In the genomic region with DNA sequence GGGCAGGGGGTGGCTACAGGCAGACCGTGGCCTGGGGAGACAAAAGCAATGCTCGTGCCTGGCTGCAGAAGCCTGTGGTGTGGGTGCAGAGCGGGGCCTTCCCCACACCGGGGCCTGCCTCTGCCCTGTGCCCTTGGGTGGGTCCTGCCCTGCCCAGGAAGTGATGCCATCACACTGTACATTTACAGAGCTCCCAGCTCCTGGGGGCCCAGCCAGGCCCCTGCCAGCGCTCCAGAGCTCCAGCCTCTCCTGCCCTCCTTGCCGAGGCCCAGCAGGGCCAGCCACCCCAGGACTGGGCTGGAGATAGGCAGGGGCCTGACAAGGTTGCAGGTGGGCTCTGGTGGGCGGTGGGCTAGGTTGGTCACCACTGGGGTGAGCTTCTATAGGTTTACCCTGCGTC, we compare ENCODE assay signal across 8 cellular contexts. TPM values are rescaled to one million over a fixed set of nuclear protein-coding genes. Genes with fewer than 3 reads are reported as not detected.
DNase-seq lines count a peak whose midpoint lies in the region; ATAC-seq and TF ChIP-seq lines count a peak whose summit lies in the region.

No MANE protein-coding gene starts in this region.

- TF ChIP-seq CTCF in Peyer's patch (IDR thresholded peaks at IDR 0.05) (no peak), esophagus muscularis mucosa (IDR thresholded peaks at IDR 0.05) (no peak), gastrocnemius medialis (IDR thresholded peaks at IDR 0.05 in 4 of 5, conservative IDR thresholded peaks at IDR 0.05 in 1 of 5) (no peak)

- peaks cover 0 to 15% (median 9%) of the 10 kb centered on the region in 4 donors for H3K4me1 ChIP-seq in Peyer's patch
- peaks cover 16 to 25% (median 23%) of the 10 kb centered on the region in 4 donors for H3K4me1 ChIP-seq in esophagus muscularis mucosa
- H3K4me1 ChIP-seq in gastrocnemius medialis: peaks cover 4 to 18% of the 10 kb centered on the region in 2 donors

- peak; percentile 25 for ATAC-seq in GM19395 (IDR thresholded peaks at IDR 0.05; ENCODE audit: unreplicated experiment)
- no peak for ATAC-seq in gastrocnemius medialis
- ATAC-seq in HG03039 (IDR thresholded peaks at IDR 0.05; ENCODE audit: unreplicated experiment): no peak

- TF ChIP-seq POLR2A in Peyer's patch (IDR thresholded peaks at IDR 0.05): no peak
- no peak for TF ChIP-seq POLR2A in esophagus muscularis mucosa (IDR thresholded peaks at IDR 0.05; ENCODE audit: low read depth)
- TF ChIP-seq POLR2A in gastrocnemius medialis (IDR thresholded peaks at IDR 0.05): no peak

- no CpG with 5 or more reads among the region's 8 CpGs for WGBS in esophagus muscularis mucosa

- H3K4me3 ChIP-seq in Peyer's patch: peak overlapping the region; percentile 40 to 59 (median 54)
- peak overlapping the region; percentile 51 to 65 (median 52) for H3K4me3 ChIP-seq in esophagus muscularis mucosa
- H3K4me3 ChIP-seq in gastrocnemius medialis: peak overlapping the region; percentile 58 to 69 (median 64)

- in situ Hi-C loops in gastrocnemius medialis (cut with MboI; ENCODE audit: low sequenced_read_pairs in 4 of 4): loop anchor here in 1 of 4 donors (25.0 kb wide), 1 partner anchor 249 kb away; no protein-coding TSS in a partner anchor

- no peaks in the 10 kb centered on the region for H3K27me3 ChIP-seq in Peyer's patch
- H3K27me3 ChIP-seq in esophagus muscularis mucosa: no peaks in the 10 kb centered on the region
- H3K27me3 ChIP-seq in gastrocnemius medialis: no peaks in the 10 kb centered on the region

- DNase-seq in Peyer's patch (peak in 1 of 3 donors; percentile 59), esophagus muscularis mucosa (ENCODE audit: extremely low spot score) (no peak), gastrocnemius medialis (no peak), HK-2 (ENCODE audit: unreplicated experiment) (no peak), NCI-H2196 treated with DMSO at 0.1 percent for 48 hours (lab: John Stamatoyannopoulos, UW; ENCODE audit: unreplicated experiment) (no peak)
- no peak for DNase-seq in activated effector memory CD4-positive, alpha-beta T cell treated with anti-CD3 and anti-CD28 coated beads, Interleukin-2, amount 50 U/mL, for 16 hours

- peak overlapping the region; percentile 59 to 81 (median 77) for H3K27ac ChIP-seq in Peyer's patch
- peak overlapping the region; percentile 72 to 83 (median 78) for H3K27ac ChIP-seq in esophagus muscularis mucosa (replicated peaks in 1 of 4)
- peak overlapping the region; percentile 79 to 87 (median 83) for H3K27ac ChIP-seq in gastrocnemius medialis

- H3K36me3 ChIP-seq in Peyer's patch (no peaks in the 10 kb centered on the region), esophagus muscularis mucosa (no peaks in the 10 kb centered on the region), gastrocnemius medialis (no peaks in the 10 kb centered on the region)

- H3K9me3 ChIP-seq in Peyer's patch (peaks cover 0 to 6% (median 0%) of the 10 kb centered on the region in 4 donors), esophagus muscularis mucosa (no peaks in the 10 kb centered on the region), gastrocnemius medialis (no peaks in the 10 kb centered on the region)

- intact Hi-C loops in esophagus muscularis mucosa (cut with DNase I) (loop anchor here (5.0 to 10.0 kb wide), 4 partner anchors 44 to 259 kb away; a partner anchor contains a TSS), gastrocnemius medialis (cut with DNase I; ENCODE audit: low total_unique reads) (loop anchor here (1.0 to 10.0 kb wide), 4 partner anchors 34 to 122 kb away; a partner anchor contains a TSS)

- no peak for TF ChIP-seq EP300 in esophagus muscularis mucosa (IDR thresholded peaks at IDR 0.05)

RNA-seq across cellular contexts. Expression of a gene that starts 40.2 kb away (rescaled TPM):
- total RNA-seq in Peyer's patch (10 to 100 TPM in 2 of 4 donors, 1 to 10 TPM in 1, under 1 TPM in 1; 0.18 to 25.6 (median 10.5) TPM), esophagus muscularis mucosa (under 1 TPM in 3 of 4 donors, not detected in 1; under 0.01 to 0.45 (median 0.06) TPM), gastrocnemius medialis (under 1 TPM in 1 of 4 donors, not detected in 3; 0.17 TPM)

RNA-seq across cellular contexts. Expression of a gene that starts 46.4 kb away (rescaled TPM):
- total RNA-seq in Peyer's patch (10 to 100 TPM; 43.7 to 77.3 (median 70.6) TPM), esophagus muscularis mucosa (10 to 100 TPM; 33.2 to 71.6 (median 58.6) TPM), gastrocnemius medialis (10 to 100 TPM; 49.8 to 91.7 (median 85.0) TPM)
